ENCODE assay signal across 8 cellular contexts in genomic region chr1:110034451-110035235, GRCh38.
DNase-seq lines count a peak whose midpoint lies in the region; ATAC-seq and TF ChIP-seq lines count a peak whose summit lies in the region.

A gene with protein sequence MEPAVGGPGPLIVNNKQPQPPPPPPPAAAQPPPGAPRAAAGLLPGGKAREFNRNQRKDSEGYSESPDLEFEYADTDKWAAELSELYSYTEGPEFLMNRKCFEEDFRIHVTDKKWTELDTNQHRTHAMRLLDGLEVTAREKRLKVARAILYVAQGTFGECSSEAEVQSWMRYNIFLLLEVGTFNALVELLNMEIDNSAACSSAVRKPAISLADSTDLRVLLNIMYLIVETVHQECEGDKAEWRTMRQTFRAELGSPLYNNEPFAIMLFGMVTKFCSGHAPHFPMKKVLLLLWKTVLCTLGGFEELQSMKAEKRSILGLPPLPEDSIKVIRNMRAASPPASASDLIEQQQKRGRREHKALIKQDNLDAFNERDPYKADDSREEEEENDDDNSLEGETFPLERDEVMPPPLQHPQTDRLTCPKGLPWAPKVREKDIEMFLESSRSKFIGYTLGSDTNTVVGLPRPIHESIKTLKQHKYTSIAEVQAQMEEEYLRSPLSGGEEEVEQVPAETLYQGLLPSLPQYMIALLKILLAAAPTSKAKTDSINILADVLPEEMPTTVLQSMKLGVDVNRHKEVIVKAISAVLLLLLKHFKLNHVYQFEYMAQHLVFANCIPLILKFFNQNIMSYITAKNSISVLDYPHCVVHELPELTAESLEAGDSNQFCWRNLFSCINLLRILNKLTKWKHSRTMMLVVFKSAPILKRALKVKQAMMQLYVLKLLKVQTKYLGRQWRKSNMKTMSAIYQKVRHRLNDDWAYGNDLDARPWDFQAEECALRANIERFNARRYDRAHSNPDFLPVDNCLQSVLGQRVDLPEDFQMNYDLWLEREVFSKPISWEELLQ (plus strand): TSS chr1:110034624. CDS start chr1:110034638, 14 bp downstream.

- DNase-seq in AG08395 (ENCODE audit: low spot score): peak; percentile 95
- peak; percentile 94 for DNase-seq in NCI-H345 treated with DMSO at 0.1 percent for 48 hours (lab: John Stamatoyannopoulos, UW; ENCODE audit: unreplicated experiment)
- peak; percentile 71 to 82 (median 80) for DNase-seq in activated CD4-positive, CD25-positive, alpha-beta regulatory T cell (lab: John Stamatoyannopoulos, UW)
- DNase-seq in central memory CD4-positive, alpha-beta T cell: peak; percentile 93
- DNase-seq in islet precursor cell: peak; percentile 95
- DNase-seq in stimulated activated CD4-positive, alpha-beta T cell treated with anti-CD3 and anti-CD28 coated beads, Interleukin-12 subunit alpha, Interleukin-12 subunit beta, amount 100 ng/mL, for 48 hours (ENCODE audit: low read depth in 2 of 3, low spot score in 1 of 3): peak; percentile 85 to 86 (median 86)

- peak; percentile 79 for TF ChIP-seq POLR2A in GM18951 (IDR thresholded peaks at IDR 0.05; ENCODE audit: extremely low read depth, insufficient read depth, insufficient read length)

- in situ Hi-C loops in GM18951 (cut with MboI; ENCODE audit: low sequenced_read_pairs, unreplicated experiment): no loop called here

- ATAC-seq in HG03196 (IDR thresholded peaks at IDR 0.05; ENCODE audit: unreplicated experiment): peak; percentile 89

Comparison
In these comparisons a context has a peak if more than half of its experiments do, and no peak if none do; other contexts are left out.
1. Peak in every context shown above with its lines: DNase-seq and ATAC-seq.